Comparison of ENCODE assay signal across 14 cellular contexts in genomic region chr21:44819283-44820243, GRCh38. TPM values are rescaled to one million over a fixed set of nuclear protein-coding genes. Genes with fewer than 3 reads are reported as not detected.
A peak's percentile ranks its signal among the peaks of the same experiment; 100 is the strongest.
DNase-seq lines count a peak whose midpoint lies in the region; ATAC-seq and TF ChIP-seq lines count a peak whose summit lies in the region.
"Had no signal": no experiment of that assay in that cellular context is flagged by ENCODE, and none has a peak within 500 bp of the region (broad histone marks: within the 10 kb centered on the region; RNA-seq: fewer than 3 reads in every experiment).

No MANE protein-coding gene starts in this region.

- no peak for TF ChIP-seq RAD21 in IMR-90 (IDR thresholded peaks at IDR 0.05; ENCODE audit: low read length)

- no peak overlapping the region for H3K27ac ChIP-seq in CD8-positive, alpha-beta memory T cell (ENCODE audit: low read depth, low read length)
- no peak overlapping the region for H3K27ac ChIP-seq in IMR-90 (ENCODE audit: insufficient read depth, low read length)

- H3K9me1 ChIP-seq in IMR-90 (ENCODE audit: insufficient read depth, low read length), result peaks cover 8% of the 10 kb centered on the region

- POLR2A ChIA-PET in CD8-positive, alpha-beta memory T cell (lab: Charles Lee), result no interaction called here
- POLR2A ChIA-PET in IMR-90 (lab: Charles Lee; ENCODE audit: unreplicated experiment), result no interaction called here

- H3K36me3 ChIP-seq in CD8-positive, alpha-beta memory T cell (ENCODE audit: insufficient read depth, low read length), result no peaks in the 10 kb centered on the region
- no peaks in the 10 kb centered on the region for H3K36me3 ChIP-seq in IMR-90 (ENCODE audit: control insufficient read depth, insufficient read depth, low read length)
- H3K36me3 ChIP-seq: suprapubic skin had no signal

- H4K5ac ChIP-seq in IMR-90 (ENCODE audit: low read depth, low read length), result no peak overlapping the region

- H3K4ac ChIP-seq in IMR-90 (ENCODE audit: low read depth, low read length), result no peak overlapping the region

- DNase-seq in CD8-positive, alpha-beta memory T cell, result no peak
- no peak for DNase-seq in IMR-90
- DNase-seq in nephron progenitor cell, result no peak
- DNase-seq in dermis blood vessel endothelial cell, result no peak
- DNase-seq in GOT3 (lab: John Stamatoyannopoulos, UW), result no peak
- DNase-seq in NCI-H2081 (lab: John Stamatoyannopoulos, UW), result no peak
- DNase-seq in NCI-H2029 (lab: John Stamatoyannopoulos, UW), result no peak
- DNase-seq: caudate nucleus, GDM1, GM23248, NCI-H187 treated with DMSO at 0.1 percent for 48 hours had no signal

- no peaks in the 10 kb centered on the region for H3K27me3 Mint-ChIP-seq in CD8-positive, alpha-beta memory T cell
- H3K27me3 Mint-ChIP-seq in brain (peaks cover 6% of the 10 kb centered on the region), nephron progenitor cell (ENCODE audit: low read depth, poor library complexity) (peaks cover 3% of the 10 kb centered on the region)

- WGBS in IMR-90 (ENCODE audit: extremely low coverage in 2 of 2, insufficient read length in 1 of 2), 2 experiments, result 99% methylated on average over 21 of the region's 33 CpGs; no CpG with 5 or more reads in 1 of the 2 experiments

- H4K8ac ChIP-seq in IMR-90 (ENCODE audit: low read depth in 2 of 2, low read length in 2 of 2), result no peak overlapping the region

- intact Hi-C loops in IMR-90 (cut with micrococcal nuclease), result loop anchor here (5.0 kb wide), 1 partner anchor 53 kb away; the partner anchor contains the start of gene PTTG1IP

- no peak overlapping the region for H2BK5ac ChIP-seq in IMR-90 (ENCODE audit: low read depth, low read length, poor library complexity, severe bottlenecking)

- in situ Hi-C loops in IMR-90 (cut with MboI; ENCODE audit: low sequenced_read_pairs), result loop anchor here (25.0 kb wide), 1 partner anchor 293 kb away; no protein-coding TSS in a partner anchor

- dilution Hi-C loops in IMR-90 (cut with HindIII; ENCODE audit: low sequenced_read_pairs, unreplicated experiment), result no loop called here

- no TSS peak for BruUV-seq in IMR-90 (replicated peaks; lab: Mats Ljungman, UMichigan)

- H2BK20ac ChIP-seq in IMR-90 (ENCODE audit: low read depth, low read length), result no peak overlapping the region

- CTCF ChIA-PET in CD8-positive, alpha-beta memory T cell (lab: Charles Lee), result no interaction called here
- CTCF ChIA-PET in IMR-90 (lab: Yijun Ruan, JAX), result no interaction called here

- no peak overlapping the region for H2BK15ac ChIP-seq in IMR-90 (ENCODE audit: low read depth, low read length)

- H4K20me1 ChIP-seq in IMR-90 (ENCODE audit: insufficient read depth, low read length), result peaks cover 29% of the 10 kb centered on the region

- peaks cover 7 to 19% (median 13%) of the 10 kb centered on the region in 3 donors for H3K4me1 Mint-ChIP-seq in CD8-positive, alpha-beta memory T cell
- H3K4me1 Mint-ChIP-seq in brain (peaks cover 15% of the 10 kb centered on the region), nephron progenitor cell (peaks cover 10% of the 10 kb centered on the region)

- peaks cover 12 to 39% of the 10 kb centered on the region in 2 experiments for H3K79me1 ChIP-seq in IMR-90 (ENCODE audit: low read depth in 1 of 2, low read length in 2 of 2)

- TF ChIP-seq CTCF in IMR-90 (conservative IDR thresholded peaks at IDR 0.05; ENCODE audit: low read depth, low read length), result no peak
- TF ChIP-seq CTCF in brain (conservative IDR thresholded peaks at IDR 0.05), result no peak
- TF ChIP-seq CTCF in nephron progenitor cell (IDR thresholded peaks at IDR 0.05), result no peak

- no peak overlapping the region for H2AFZ ChIP-seq in IMR-90 (replicated peaks; ENCODE audit: low read length, poor library complexity)

- peaks cover 0 to 3% (median 2%) of the 10 kb centered on the region in 3 donors for H3K36me3 Mint-ChIP-seq in CD8-positive, alpha-beta memory T cell
- peaks cover 9% of the 10 kb centered on the region for H3K36me3 Mint-ChIP-seq in brain
- H3K36me3 Mint-ChIP-seq in nephron progenitor cell (ENCODE audit: low read depth), result peaks cover 22% of the 10 kb centered on the region

- no peak overlapping the region for H3K23ac ChIP-seq in IMR-90 (ENCODE audit: low read depth, low read length)

- no peak overlapping the region for H4K91ac ChIP-seq in IMR-90 (ENCODE audit: insufficient read depth, low read depth, low read length)

- H3K14ac ChIP-seq in IMR-90 (replicated peaks; ENCODE audit: low read depth, low read length), result no peak overlapping the region

- H3K4me2 ChIP-seq in IMR-90 (ENCODE audit: low read depth, low read length), result no peak overlapping the region

- H3K4me3 ChIP-seq in CD8-positive, alpha-beta memory T cell (ENCODE audit: low read length), result no peak overlapping the region
- no peak overlapping the region for H3K4me3 ChIP-seq in IMR-90 (ENCODE audit: insufficient read depth, low read depth, low read length)

- no peak overlapping the region for H2BK120ac ChIP-seq in IMR-90 (ENCODE audit: low read depth, low read length)

- no peak overlapping the region for H3K9ac ChIP-seq in IMR-90 (ENCODE audit: low read depth, low read length)

- peaks cover 12 to 28% (median 18%) of the 10 kb centered on the region in 5 donors for H3K9me3 Mint-ChIP-seq in CD8-positive, alpha-beta memory T cell
- H3K9me3 Mint-ChIP-seq in brain (peaks cover 31 to 49% (median 35%) of the 10 kb centered on the region in 5 experiments), nephron progenitor cell (peaks cover 54% of the 10 kb centered on the region)

- no peak overlapping the region for H3K56ac ChIP-seq in IMR-90 (ENCODE audit: extremely low read depth, insufficient read depth, low read length)

- no peak overlapping the region for H3K18ac ChIP-seq in IMR-90 (ENCODE audit: low read depth, low read length)

- H3K27ac Mint-ChIP-seq in CD8-positive, alpha-beta memory T cell, result peak overlapping the region; percentile 27 to 84 (median 68)
- H3K27ac Mint-ChIP-seq in brain (peak overlapping the region in 3 of 5 experiments; percentile 32 to 49 (median 35)), nephron progenitor cell (no peak overlapping the region)

- ATAC-seq in IMR-90 (ENCODE audit: low read depth), result no peak
- ATAC-seq: left colon had no signal

- H3K27me3 ChIP-seq in CD8-positive, alpha-beta memory T cell (ENCODE audit: insufficient read depth, low read length, poor library complexity, severe bottlenecking), result no peaks in the 10 kb centered on the region
- H3K27me3 ChIP-seq in IMR-90 (ENCODE audit: control insufficient read depth, insufficient read depth, low read length), result no peaks in the 10 kb centered on the region
- H3K27me3 ChIP-seq: suprapubic skin had no signal

- TF ChIP-seq POLR2A in IMR-90 (IDR thresholded peaks at IDR 0.05; ENCODE audit: low read depth, low read length), result no peak

- peak overlapping the region; percentile 62 to 85 (median 70) for H3K4me3 Mint-ChIP-seq in CD8-positive, alpha-beta memory T cell
- H3K4me3 Mint-ChIP-seq in brain, result peak overlapping the region; percentile 61 to 75 (median 71)
- H3K4me3 Mint-ChIP-seq in nephron progenitor cell, result peak overlapping the region; percentile 66

- H2AK5ac ChIP-seq in IMR-90 (ENCODE audit: low read depth, low read length), result peak overlapping the region; percentile 43

- H2AK9ac ChIP-seq in IMR-90 (replicated peaks; ENCODE audit: low read depth, low read length, poor library complexity), result peak overlapping the region; percentile 95

- H3K9me3 ChIP-seq in CD8-positive, alpha-beta memory T cell (ENCODE audit: low read length), result no peaks in the 10 kb centered on the region
- peaks cover 39% of the 10 kb centered on the region for H3K9me3 ChIP-seq in IMR-90 (ENCODE audit: control insufficient read depth, insufficient read depth, low read length)

- peaks cover 11% of the 10 kb centered on the region for H3K4me1 ChIP-seq in CD8-positive, alpha-beta memory T cell (ENCODE audit: insufficient read depth, low read length)
- H3K4me1 ChIP-seq in IMR-90 (ENCODE audit: control insufficient read depth, insufficient read depth, low read length), result peaks cover 8% of the 10 kb centered on the region; the same call in 1 of the 2 replicates

TF ChIP-seq in IMR-90, 13 proteins besides CTCF, POLR2A, EP300 and RAD21 (continues in another document):
- TF ChIP-seq RFX5 (IDR thresholded peaks at IDR 0.05; ENCODE audit: low read depth, low read length), result no peak
- no peak for TF ChIP-seq NFE2L2 (IDR thresholded peaks at IDR 0.05; ENCODE audit: low read depth, low read length)
- TF ChIP-seq ELK1 (IDR thresholded peaks at IDR 0.05; ENCODE audit: borderline replicate concordance, low read depth, low read length), result no peak

RNA-seq across cellular contexts. Expression of gene SUMO3, which starts 1.7 kb away (rescaled TPM):
- total RNA-seq in CD8-positive, alpha-beta memory T cell, result 10 to 100 TPM; 81.7 to 85.3 TPM
- 88.1 TPM for polyA plus RNA-seq in CD8-positive, alpha-beta memory T cell
- total RNA-seq in IMR-90 (2012; rRNA removed) (64.9 and 103 TPM in 2 replicates), dermis blood vessel endothelial cell (75.2 and 107 TPM in 2 replicates)
- polyA plus RNA-seq in IMR-90 (2012; rRNA removed) (101 and 104 TPM in 2 replicates), brain (ENCODE audit: insufficient read depth, low read depth, low replicate concordance) (149 TPM)
- polyA plus RNA-seq in IMR-90 (2012; cell fraction: cytosol; rRNA removed), result 73.7 and 82.6 TPM in 2 replicates
- 23.5 and 36.3 TPM in 2 replicates for polyA plus RNA-seq in IMR-90 (2012; cell fraction: nucleus; rRNA removed; ENCODE audit: low replicate concordance)

RNA-seq across cellular contexts. Expression of gene UBE2G2, which starts 17.9 kb away (rescaled TPM):
- 100 to 1,000 TPM; 112 to 116 TPM for total RNA-seq in CD8-positive, alpha-beta memory T cell
- 60.1 TPM for polyA plus RNA-seq in CD8-positive, alpha-beta memory T cell
- total RNA-seq in IMR-90 (2012; rRNA removed) (65.4 and 75.8 TPM in 2 replicates), dermis blood vessel endothelial cell (74.1 and 85.3 TPM in 2 replicates)
- polyA plus RNA-seq in IMR-90 (2012; rRNA removed) (81.9 and 91.7 TPM in 2 replicates), brain (ENCODE audit: insufficient read depth, low read depth, low replicate concordance) (49.1 TPM)
- 51.8 and 81.4 TPM in 2 replicates for polyA plus RNA-seq in IMR-90 (2012; cell fraction: cytosol; rRNA removed)
- 112 and 205 TPM in 2 replicates for polyA plus RNA-seq in IMR-90 (2012; cell fraction: nucleus; rRNA removed; ENCODE audit: low replicate concordance)

RNA-seq across cellular contexts. Expression of gene PTTG1IP, which starts 53.9 kb away (rescaled TPM):
- 10 to 100 TPM; 48.2 to 50.8 TPM for total RNA-seq in CD8-positive, alpha-beta memory T cell
- polyA plus RNA-seq in CD8-positive, alpha-beta memory T cell, result 69.8 TPM
- total RNA-seq in IMR-90 (2012; rRNA removed) (194 and 230 TPM in 2 replicates), dermis blood vessel endothelial cell (505 and 528 TPM in 2 replicates)
- polyA plus RNA-seq in IMR-90 (2012; rRNA removed) (156 and 167 TPM in 2 replicates), brain (ENCODE audit: insufficient read depth, low read depth, low replicate concordance) (335 TPM)
- polyA plus RNA-seq in IMR-90 (2012; cell fraction: cytosol; rRNA removed), result 112 and 137 TPM in 2 replicates
- polyA plus RNA-seq in IMR-90 (2012; cell fraction: nucleus; rRNA removed; ENCODE audit: low replicate concordance), result 67.9 and 125 TPM in 2 replicates
